ENCODE assay signal across 18 cellular contexts in genomic region chr2:185610301-185610700, GRCh38.
DNase-seq lines count a peak whose midpoint lies in the region; ATAC-seq lines count a peak whose summit lies in the region.
"Had no signal": no experiment of that assay in that cellular context is flagged by ENCODE, and none has a peak within 500 bp of the region (broad histone marks: within the 10 kb centered on the region; RNA-seq: fewer than 3 reads in every experiment).

No MANE protein-coding gene starts in this region.

- no peak overlapping the region for H3K4me2 ChIP-seq in Karpas-422 (ENCODE audit: low read depth, low read length, poor library complexity, severe bottlenecking)
- H3K4me2 ChIP-seq: GM23338 had no signal

- H3K9ac ChIP-seq in adipocyte (ENCODE audit: low read length) (no peak overlapping the region), Karpas-422 (ENCODE audit: low read length) (no peak overlapping the region)

- no peaks in the 10 kb centered on the region for H3K9me2 ChIP-seq in Karpas-422 (replicated peaks; ENCODE audit: insufficient read depth, low read length)

- no peak overlapping the region for H2AFZ ChIP-seq in Karpas-422 (ENCODE audit: low read length)
- H2AFZ ChIP-seq: GM23338 had no signal

- DNase-seq in ELR (ENCODE audit: low read depth) (peak; percentile 37), adipocyte (ENCODE audit: low read depth) (peak; percentile 34), kidney glomerular epithelial cell (lab: John Stamatoyannopoulos, UW) (peak; percentile 10), renal cortical epithelial cell (ENCODE audit: low read depth) (peak; percentile 55), Karpas-422 (no peak)
- no peak for DNase-seq in activated CD8-positive, alpha-beta memory T cell treated with anti-CD3 and anti-CD28 coated beads, Interleukin-2, amount 50 U/mL, for 4 hours
- DNase-seq: C1 segment of cervical spinal cord; Calu3; CD4-positive, alpha-beta memory T cell; COR-L47; DMS53; DMS79 treated with DMSO at 0.1 percent for 48 hours; GDM1; H9 had no signal

- H3K36me3 ChIP-seq in adipocyte (ENCODE audit: control insufficient read depth, insufficient read depth, low read length, severe bottlenecking) (no peaks in the 10 kb centered on the region), Karpas-422 (ENCODE audit: insufficient read depth, low read length) (no peaks in the 10 kb centered on the region)

- no peaks in the 10 kb centered on the region for H4K20me1 ChIP-seq in Karpas-422 (ENCODE audit: insufficient read depth, low read depth, low read length)

- ATAC-seq in GM19395 (IDR thresholded peaks at IDR 0.05; ENCODE audit: unreplicated experiment) (no peak), HG02981 (IDR thresholded peaks at IDR 0.05; ENCODE audit: unreplicated experiment) (no peak)
- ATAC-seq: GM12878, GM23338 had no signal

- H3K4me3 ChIP-seq in adipocyte (ENCODE audit: low read length) (no peak overlapping the region), Karpas-422 (ENCODE audit: low read length) (no peak overlapping the region)
- H3K4me3 ChIP-seq: GM12878, GM23338 had no signal

- H3K27me3 ChIP-seq in adipocyte (replicated peaks; ENCODE audit: control insufficient read depth, insufficient read depth, low read length) (no peaks in the 10 kb centered on the region), Karpas-422 (ENCODE audit: low read length) (no peaks in the 10 kb centered on the region)

- H3K9me3 ChIP-seq in adipocyte (ENCODE audit: control insufficient read depth, low read length) = peaks cover 10% of the 10 kb centered on the region
- H3K9me3 ChIP-seq in Karpas-422 (ENCODE audit: low read length) = no peaks in the 10 kb centered on the region

- H3K27ac ChIP-seq in Karpas-422 (ENCODE audit: low read length) = no peak overlapping the region

- no peaks in the 10 kb centered on the region for H3K4me1 ChIP-seq in adipocyte (ENCODE audit: control insufficient read depth, insufficient read depth, low read length)
- no peaks in the 10 kb centered on the region for H3K4me1 ChIP-seq in Karpas-422 (ENCODE audit: low read length)

- H3K79me2 ChIP-seq in Karpas-422 (ENCODE audit: low read length) = no peaks in the 10 kb centered on the region

Comparison
In these comparisons a context has a peak if more than half of its experiments do, and no peak if none do; other contexts are left out.
1. DNase-seq: peak in ELR (single experiment), adipocyte (single experiment), kidney glomerular epithelial cell (single experiment) and renal cortical epithelial cell (single experiment); none in activated CD8-positive, alpha-beta memory T cell treated with anti-CD3 and anti-CD28 coated beads, Interleukin-2, amount 50 U/mL, for 4 hours (single experiment) and Karpas-422 (single experiment).